Comparison of ENCODE assay signal across 7 cellular contexts in the genomic region with DNA sequence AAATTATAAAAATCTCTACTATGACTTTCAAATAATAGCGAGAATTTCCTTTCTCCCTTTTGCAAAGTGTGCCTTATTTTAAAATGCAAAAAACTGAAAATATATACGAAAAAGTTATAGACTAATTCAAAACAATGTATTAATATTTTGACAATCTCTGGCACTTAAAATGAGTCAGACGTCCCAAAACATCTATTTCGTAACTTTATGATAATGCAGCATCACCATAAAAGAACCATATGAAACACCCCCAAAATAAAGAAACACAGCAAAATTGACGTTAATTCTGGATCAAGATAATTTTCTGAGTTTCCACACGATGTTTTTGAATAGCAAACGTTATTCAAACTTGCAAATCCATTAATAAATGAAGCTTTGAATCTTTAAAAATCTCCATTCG. TPM values are rescaled to one million over a fixed set of nuclear protein-coding genes. Genes with fewer than 3 reads are reported as not detected.
DNase-seq lines count a peak whose midpoint lies in the region; ATAC-seq and TF ChIP-seq lines count a peak whose summit lies in the region.

No MANE protein-coding gene starts in this region.

- H3K9me3 Mint-ChIP-seq in WTC11 = no peaks in the 10 kb centered on the region

- H3K27me3 ChIP-seq in right cardiac atrium (ENCODE audit: control insufficient read depth, insufficient read depth) (no peaks in the 10 kb centered on the region), spleen (replicated peaks in 1 of 7) (no peaks in the 10 kb centered on the region)

- POLR2A ChIA-PET in HEK293 (lab: Yijun Ruan, JAX) = no interaction called here
- POLR2A ChIA-PET in WTC11 (lab: Charles Lee) = interaction anchor here (1.8 kb wide), 1 partner anchor 15 kb away, joined by 17 read pairs; the partner anchor contains the start of gene GALK2

- H3K27ac ChIP-seq in HEK293 (ENCODE audit: extremely low read depth, low read depth, low read length) (no peak overlapping the region), right cardiac atrium (ENCODE audit: low read length) (no peak overlapping the region), spleen (peak overlapping the region in 5 of 8 donors; percentile 89 to 94 (median 91))

- no peak for ATAC-seq in WTC11
- no peak for ATAC-seq in right cardiac atrium

- TF ChIP-seq POLR2A in spleen (IDR thresholded peaks at IDR 0.05) = no peak

- intact Hi-C loops in right cardiac atrium (cut with DNase I) = loop anchor here in 1 of 4 donors (10.0 kb wide), 1 partner anchor 110 kb away; the partner anchor contains the start of gene SECISBP2L
- intact Hi-C loops in spleen (cut with DNase I; ENCODE audit: low total_unique reads) = no loop called here

- no peaks in the 10 kb centered on the region for H3K27me3 Mint-ChIP-seq in WTC11 (ENCODE audit: low read depth)

- peaks cover 3% of the 10 kb centered on the region; the same call in 1 of the 2 replicates for H3K36me3 Mint-ChIP-seq in WTC11

- peak overlapping the region; percentile 96 for H3K4me3 ChIP-seq in HEK293 (ENCODE audit: low read depth, low read length)
- peak overlapping the region; percentile 72 for H3K4me3 ChIP-seq in right cardiac atrium (ENCODE audit: low read length)
- peak overlapping the region; percentile 77 to 99 (median 86) for H3K4me3 ChIP-seq in spleen

- H3K27ac Mint-ChIP-seq in WTC11 = peak overlapping the region; percentile 97; the same call in 1 of the 2 replicates

- H3K4me3 Mint-ChIP-seq in WTC11 = peak overlapping the region; percentile 99

- H3K9me3 ChIP-seq in HEK293 (ENCODE audit: control insufficient read depth, insufficient read depth, low read depth, low read length) (no peaks in the 10 kb centered on the region), right cardiac atrium (ENCODE audit: control insufficient read depth, low read length) (no peaks in the 10 kb centered on the region), spleen (no peaks in the 10 kb centered on the region)

- peaks cover 0 to 3% of the 10 kb centered on the region in 2 experiments; a peak in 1 of 3 replicates for H3K36me3 ChIP-seq in HEK293 (ENCODE audit: control insufficient read depth in 2 of 2, insufficient read depth in 1 of 2, low read length in 2 of 2)
- peaks cover 0 to 6% (median 0%) of the 10 kb centered on the region in 6 donors for H3K36me3 ChIP-seq in spleen

- CTCF ChIA-PET in HEK293 (lab: Yijun Ruan, JAX) = interaction anchor here (0.6 to 2.6 kb wide), 2 partner anchors 9 to 909 kb away, joined by 4 to 11 read pairs; no protein-coding TSS in a partner anchor
- CTCF ChIA-PET in WTC11 (lab: Charles Lee) = no interaction called here

- 19% methylated on average over 8 of the region's 8 CpGs for WGBS in right cardiac atrium
- 22 to 31% (median 24%) methylated on average over 8 of the region's 8 CpGs for WGBS in spleen, 5 donors

- TF ChIP-seq CTCF in HEK293 (tag by site-specific recombination; IDR thresholded peaks at IDR 0.05) (no peak), WTC11 (IDR thresholded peaks at IDR 0.05) (no peak), spleen (IDR thresholded peaks at IDR 0.05 in 8 of 11, conservative IDR thresholded peaks at IDR 0.05 in 3 of 11) (no peak)

- no peak for DNase-seq in WTC11 (ENCODE audit: low spot score)
- DNase-seq in right cardiac atrium = no peak
- no peak for DNase-seq in spleen
- no peak for DNase-seq in C1 segment of cervical spinal cord (lab: John Stamatoyannopoulos, UW)
- DNase-seq in stimulated activated naive CD4-positive, alpha-beta T cell (lab: John Stamatoyannopoulos, UW) = no peak
- no peak for DNase-seq in ecto neural progenitor cell (ENCODE audit: low spot score)

- peaks cover 32% of the 10 kb centered on the region for H3K4me1 Mint-ChIP-seq in WTC11

- H3K4me1 ChIP-seq in HEK293 (ENCODE audit: control insufficient read depth, insufficient read depth, low read length) = peaks cover 4% of the 10 kb centered on the region; the same call in 1 of the 2 replicates
- no peaks in the 10 kb centered on the region for H3K4me1 ChIP-seq in right cardiac atrium (ENCODE audit: control insufficient read depth, insufficient read depth, low read length)
- peaks cover 36 to 86% (median 64%) of the 10 kb centered on the region in 6 donors for H3K4me1 ChIP-seq in spleen

TF ChIP-seq in HEK293, 187 proteins besides CTCF, POLR2A, EP300 and RAD21 (continues in another document):
- TF ChIP-seq ZNF664 (tag by site-specific recombination; IDR thresholded peaks at IDR 0.05) = no peak
- TF ChIP-seq ZBTB6 (tag by site-specific recombination; IDR thresholded peaks at IDR 0.05) = no peak
- TF ChIP-seq ZNF639 (tag by site-specific recombination; IDR thresholded peaks at IDR 0.05) = no peak
- no peak for TF ChIP-seq KLF7 (tag by site-specific recombination; IDR thresholded peaks at IDR 0.05; ENCODE audit: borderline replicate concordance)
- TF ChIP-seq SP2 (tag by site-specific recombination; IDR thresholded peaks at IDR 0.05) = no peak
- TF ChIP-seq ZBTB48 (tag by site-specific recombination; IDR thresholded peaks at IDR 0.05) = no peak
- no peak for TF ChIP-seq GFI1B (tag by site-specific recombination; IDR thresholded peaks at IDR 0.05)

TF ChIP-seq in WTC11, 78 proteins besides CTCF, POLR2A, EP300 and RAD21:
- TF ChIP-seq ATF1 (CRISPR knock-in tag; IDR thresholded peaks at IDR 0.05) = no peak
- TF ChIP-seq ETV6 (CRISPR knock-in tag; IDR thresholded peaks at IDR 0.05) = no peak
- no peak for TF ChIP-seq NFYB (CRISPR knock-in tag; conservative IDR thresholded peaks at IDR 0.05; ENCODE audit: low read depth)
- TF ChIP-seq, protein P1, sequence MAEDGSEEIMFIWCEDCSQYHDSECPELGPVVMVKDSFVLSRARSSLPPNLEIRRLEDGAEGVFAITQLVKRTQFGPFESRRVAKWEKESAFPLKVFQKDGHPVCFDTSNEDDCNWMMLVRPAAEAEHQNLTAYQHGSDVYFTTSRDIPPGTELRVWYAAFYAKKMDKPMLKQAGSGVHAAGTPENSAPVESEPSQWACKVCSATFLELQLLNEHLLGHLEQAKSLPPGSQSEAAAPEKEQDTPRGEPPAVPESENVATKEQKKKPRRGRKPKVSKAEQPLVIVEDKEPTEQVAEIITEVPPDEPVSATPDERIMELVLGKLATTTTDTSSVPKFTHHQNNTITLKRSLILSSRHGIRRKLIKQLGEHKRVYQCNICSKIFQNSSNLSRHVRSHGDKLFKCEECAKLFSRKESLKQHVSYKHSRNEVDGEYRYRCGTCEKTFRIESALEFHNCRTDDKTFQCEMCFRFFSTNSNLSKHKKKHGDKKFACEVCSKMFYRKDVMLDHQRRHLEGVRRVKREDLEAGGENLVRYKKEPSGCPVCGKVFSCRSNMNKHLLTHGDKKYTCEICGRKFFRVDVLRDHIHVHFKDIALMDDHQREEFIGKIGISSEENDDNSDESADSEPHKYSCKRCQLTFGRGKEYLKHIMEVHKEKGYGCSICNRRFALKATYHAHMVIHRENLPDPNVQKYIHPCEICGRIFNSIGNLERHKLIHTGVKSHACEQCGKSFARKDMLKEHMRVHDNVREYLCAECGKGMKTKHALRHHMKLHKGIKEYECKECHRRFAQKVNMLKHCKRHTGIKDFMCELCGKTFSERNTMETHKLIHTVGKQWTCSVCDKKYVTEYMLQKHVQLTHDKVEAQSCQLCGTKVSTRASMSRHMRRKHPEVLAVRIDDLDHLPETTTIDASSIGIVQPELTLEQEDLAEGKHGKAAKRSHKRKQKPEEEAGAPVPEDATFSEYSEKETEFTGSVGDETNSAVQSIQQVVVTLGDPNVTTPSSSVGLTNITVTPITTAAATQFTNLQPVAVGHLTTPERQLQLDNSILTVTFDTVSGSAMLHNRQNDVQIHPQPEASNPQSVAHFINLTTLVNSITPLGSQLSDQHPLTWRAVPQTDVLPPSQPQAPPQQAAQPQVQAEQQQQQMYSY (CRISPR knock-in tag; IDR thresholded peaks at IDR 0.05) = no peak
- no peak for TF ChIP-seq TP53 (CRISPR knock-in tag; IDR thresholded peaks at IDR 0.05)
- TF ChIP-seq TEAD4 (CRISPR knock-in tag; IDR thresholded peaks at IDR 0.05) = no peak
TF ChIP-seq in WTC11: peak in this region for 0.

RNA-seq across cellular contexts. Expression of gene COPS2, which starts 1.0 kb away (rescaled TPM):
- 61.4 to 68.6 TPM (median 64.6 TPM) in 3 replicates for total RNA-seq in WTC11 (2021)
- total RNA-seq in right cardiac atrium = 10 to 100 TPM; 64.3 to 78.2 (median 70.8) TPM
- polyA plus RNA-seq in right cardiac atrium = 43.1 TPM
- total RNA-seq in spleen = 10 to 100 TPM; 39.4 to 58.4 (median 49.4) TPM
- polyA plus RNA-seq in spleen = 10 to 100 TPM; 21.0 to 28.2 (median 26.8) TPM

RNA-seq across cellular contexts. Expression of gene GALK2, which starts 15.7 kb away (rescaled TPM):
- total RNA-seq in WTC11 (2021) (15.6 to 16.9 TPM (median 16.6 TPM) in 3 replicates), right cardiac atrium (10 to 100 TPM; 26.9 to 37.7 (median 30.2) TPM), spleen (10 to 100 TPM; 27.5 to 60.8 (median 41.8) TPM)
- polyA plus RNA-seq in right cardiac atrium (19.2 TPM), spleen (10 to 100 TPM in 2 of 3 donors, 1 to 10 TPM in 1; 6.8 to 13.8 (median 10.4) TPM)

Comparison
In these comparisons a context has a peak if more than half of its experiments do, and no peak if none do; other contexts are left out.
1. H3K27ac ChIP-seq: peak in spleen (5 of 8); none in HEK293 (single experiment) and right cardiac atrium (single experiment).
2. Peak in every context shown above with its lines, with median percentiles within 50 percentile points of each other: H3K4me3 ChIP-seq.